In genomic region chr5:131671409-131671808, GRCh38 we compare ENCODE assay signal across 8 cellular contexts. TPM values are rescaled to one million over a fixed set of nuclear protein-coding genes. Genes with fewer than 3 reads are reported as not detected.
DNase-seq lines count a peak whose midpoint lies in the region; ATAC-seq and TF ChIP-seq lines count a peak whose summit lies in the region.

No MANE protein-coding gene starts in this region.

- ATAC-seq in GM19351 (IDR thresholded peaks at IDR 0.05; ENCODE audit: unreplicated experiment), result peak; percentile 61
- peak; percentile 68 for ATAC-seq in HG03378 (IDR thresholded peaks at IDR 0.05; ENCODE audit: unreplicated experiment)
- no peak for ATAC-seq in HG03108 (IDR thresholded peaks at IDR 0.05; ENCODE audit: unreplicated experiment)

- peak overlapping the region; percentile 64 for H3K27ac ChIP-seq in stomach smooth muscle (ENCODE audit: low read length)

- no peaks in the 10 kb centered on the region for H3K9me3 ChIP-seq in stomach smooth muscle (ENCODE audit: control insufficient read depth in 2 of 2, low read length in 2 of 2)

- peaks cover 38% of the 10 kb centered on the region for H3K4me1 ChIP-seq in stomach smooth muscle (ENCODE audit: control insufficient read depth, insufficient read depth, low read length)

- TF ChIP-seq CTCF in fibroblast of villous mesenchyme (IDR thresholded peaks at IDR 0.05; ENCODE audit: insufficient read depth, low read depth, low read length), result no peak

- DNase-seq in fibroblast of villous mesenchyme (ENCODE audit: low read depth) (peak; percentile 38), SIG-M5 treated with dmso at 0.1 percent for 504 hours (lab: John Stamatoyannopoulos, UW; ENCODE audit: unreplicated experiment) (no peak), NCI-H526 treated with DMSO at 0.1 percent for 48 hours (lab: John Stamatoyannopoulos, UW) (no peak)
- DNase-seq in activated naive CD4-positive, alpha-beta T cell (lab: John Stamatoyannopoulos, UW), result no peak

- H3K4me3 ChIP-seq in fibroblast of villous mesenchyme (ENCODE audit: low read depth, low read length), result no peak overlapping the region
- H3K4me3 ChIP-seq in stomach smooth muscle (ENCODE audit: low read length in 2 of 2), result no peak overlapping the region

- H3K27me3 ChIP-seq in stomach smooth muscle (ENCODE audit: control insufficient read depth in 1 of 2, insufficient read depth in 2 of 2, low read length in 2 of 2), result no peaks in the 10 kb centered on the region

- peak overlapping the region in 1 of 2 donors; percentile 10 for H3K9ac ChIP-seq in stomach smooth muscle (ENCODE audit: low read length in 2 of 2)

- peaks cover under 1% of the 10 kb centered on the region in 2 donors for H3K36me3 ChIP-seq in stomach smooth muscle (ENCODE audit: control insufficient read depth in 2 of 2, insufficient read depth in 2 of 2, low read length in 2 of 2)

RNA-seq across cellular contexts. Expression of gene RAPGEF6, which starts 36.4 kb away (rescaled TPM):
- total RNA-seq in fibroblast of villous mesenchyme, result 15.8 and 21.6 TPM in 2 replicates
